In genomic region chr9:79610019-79610760, GRCh38 we compare ENCODE assay signal across 12 cellular contexts. TPM values are rescaled to one million over a fixed set of nuclear protein-coding genes. Genes with fewer than 3 reads are reported as not detected.
DNase-seq lines count a peak whose midpoint lies in the region; ATAC-seq and TF ChIP-seq lines count a peak whose summit lies in the region.
"Had no signal": no experiment of that assay in that cellular context is flagged by ENCODE, and none has a peak within 500 bp of the region (broad histone marks: within the 10 kb centered on the region; RNA-seq: fewer than 3 reads in every experiment).

No MANE protein-coding gene starts in this region.

- H3K27ac ChIP-seq in HUES64 (ENCODE audit: low read depth, low read length), result peak overlapping the region; percentile 57
- peak overlapping the region; percentile 59 for H3K27ac ChIP-seq in mesodermal cell (ENCODE audit: low read depth, low read length, severe bottlenecking)
- H3K27ac ChIP-seq in CD4-positive, alpha-beta T cell (ENCODE audit: low read depth, low read length), result no peak overlapping the region

- H3K4me1 ChIP-seq in HUES64 (ENCODE audit: insufficient read depth, low read length) (peaks cover 57% of the 10 kb centered on the region), mesodermal cell (ENCODE audit: control insufficient read depth, insufficient read depth, low read length, poor library complexity, severe bottlenecking) (peaks cover 20% of the 10 kb centered on the region)

- intact Hi-C loops in CD4-positive, alpha-beta T cell (cut with DNase I, micrococcal nuclease), result no loop called here

- H3K27me3 ChIP-seq in HUES64 (ENCODE audit: insufficient read depth, low read length), result no peaks in the 10 kb centered on the region
- H3K27me3 ChIP-seq in CD4-positive, alpha-beta T cell (ENCODE audit: control insufficient read depth, insufficient read depth, low read length), result no peaks in the 10 kb centered on the region

- no peak for TF ChIP-seq CTCF in CD4-positive, alpha-beta T cell (IDR thresholded peaks at IDR 0.05)

- H3K4me3 ChIP-seq in HUES64 (ENCODE audit: low read length), result no peak overlapping the region; the same call in 1 of the 2 replicates
- no peak overlapping the region for H3K4me3 ChIP-seq in mesodermal cell (ENCODE audit: extremely low read depth, insufficient read depth, low read length, poor library complexity, severe bottlenecking)

- 81% methylated on average over 6 of the region's 7 CpGs for WGBS in HUES64
- WGBS in mesodermal cell (ENCODE audit: insufficient coverage in 2 of 2), 2 experiments, result 77 to 83% methylated on average over 1 to 3 of the region's 7 CpGs

- H3K4me3 Mint-ChIP-seq in activated CD8-positive, alpha-beta memory T cell treated with anti-CD3 and anti-CD28 coated beads, Interleukin-2, amount 10 ng/mL, durations not matched to agents 7 days and 5 days, result no peak overlapping the region
- no peak overlapping the region for H3K4me3 Mint-ChIP-seq in CD4-positive, alpha-beta T cell
- H3K4me3 Mint-ChIP-seq: activated CD4-positive, alpha-beta T cell treated with anti-CD3 and anti-CD28 coated beads, Interleukin-2, amount 10 ng/mL, durations not matched to agents 24 days and 14 days had no signal

- POLR2A ChIA-PET in CD4-positive, alpha-beta T cell (lab: Charles Lee), result no interaction called here

- CTCF ChIA-PET in activated CD8-positive, alpha-beta memory T cell treated with anti-CD3 and anti-CD28 coated beads, Interleukin-2, amount 10 ng/mL, durations not matched to agents 7 days and 5 days (lab: Charles Lee), result no interaction called here
- CTCF ChIA-PET in CD4-positive, alpha-beta T cell (lab: Charles Lee), result no interaction called here

- peaks cover 14% of the 10 kb centered on the region; the same call in 1 of the 2 replicates for H3K36me3 ChIP-seq in HUES64 (ENCODE audit: insufficient read depth, low read length)
- H3K36me3 ChIP-seq in mesodermal cell (ENCODE audit: control insufficient read depth, insufficient read depth, low read length), result peaks cover 15% of the 10 kb centered on the region

- no peaks in the 10 kb centered on the region for H3K27me3 Mint-ChIP-seq in activated CD8-positive, alpha-beta memory T cell treated with anti-CD3 and anti-CD28 coated beads, Interleukin-2, amount 10 ng/mL, durations not matched to agents 7 days and 5 days
- H3K27me3 Mint-ChIP-seq in CD4-positive, alpha-beta T cell, result no peaks in the 10 kb centered on the region
- H3K27me3 Mint-ChIP-seq: activated CD4-positive, alpha-beta T cell treated with anti-CD3 and anti-CD28 coated beads, Interleukin-2, amount 10 ng/mL, durations not matched to agents 24 days and 14 days had no signal

- H3K9ac ChIP-seq in HUES64 (ENCODE audit: low read depth, low read length), result peak overlapping the region; percentile 24; the same call in 1 of the 2 replicates

- peaks cover 13% of the 10 kb centered on the region for H3K4me1 Mint-ChIP-seq in activated CD8-positive, alpha-beta memory T cell treated with anti-CD3 and anti-CD28 coated beads, Interleukin-2, amount 10 ng/mL, durations not matched to agents 7 days and 5 days
- H3K4me1 Mint-ChIP-seq in CD4-positive, alpha-beta T cell (ENCODE audit: low read depth), result peaks cover 75% of the 10 kb centered on the region

- ATAC-seq in activated CD8-positive, alpha-beta memory T cell treated with anti-CD3 and anti-CD28 coated beads, Interleukin-2, amount 10 ng/mL, durations not matched to agents 7 days and 5 days, result no peak
- no peak for ATAC-seq in CD4-positive, alpha-beta T cell (ENCODE audit: poor library complexity)
- no peak for ATAC-seq in HG03469 (IDR thresholded peaks at IDR 0.05; ENCODE audit: unreplicated experiment)

- H3K36me3 Mint-ChIP-seq in activated CD8-positive, alpha-beta memory T cell treated with anti-CD3 and anti-CD28 coated beads, Interleukin-2, amount 10 ng/mL, durations not matched to agents 7 days and 5 days, result peaks cover 31% of the 10 kb centered on the region
- H3K36me3 Mint-ChIP-seq in CD4-positive, alpha-beta T cell (ENCODE audit: low read depth), result peaks cover 18% of the 10 kb centered on the region

- peaks cover 3% of the 10 kb centered on the region for H3K9me3 Mint-ChIP-seq in activated CD8-positive, alpha-beta memory T cell treated with anti-CD3 and anti-CD28 coated beads, Interleukin-2, amount 10 ng/mL, durations not matched to agents 7 days and 5 days (ENCODE audit: low read depth)
- no peaks in the 10 kb centered on the region for H3K9me3 Mint-ChIP-seq in CD4-positive, alpha-beta T cell

- H3K27ac Mint-ChIP-seq in activated CD8-positive, alpha-beta memory T cell treated with anti-CD3 and anti-CD28 coated beads, Interleukin-2, amount 10 ng/mL, durations not matched to agents 7 days and 5 days, result no peak overlapping the region
- H3K27ac Mint-ChIP-seq in CD4-positive, alpha-beta T cell, result no peak overlapping the region
- H3K27ac Mint-ChIP-seq: activated CD4-positive, alpha-beta T cell treated with anti-CD3 and anti-CD28 coated beads, Interleukin-2, amount 10 ng/mL, durations not matched to agents 24 days and 14 days had no signal

- peaks cover 5% of the 10 kb centered on the region; the same call in 1 of the 2 replicates for H3K9me3 ChIP-seq in HUES64 (ENCODE audit: insufficient read depth, low read depth, low read length)
- H3K9me3 ChIP-seq in mesodermal cell (ENCODE audit: control insufficient read depth, low read length), result no peaks in the 10 kb centered on the region
- H3K9me3 ChIP-seq in CD4-positive, alpha-beta T cell (ENCODE audit: control insufficient read depth, low read length), result no peaks in the 10 kb centered on the region

- DNase-seq in Ammon's horn (ENCODE audit: low spot score), result peak; percentile 35
- DNase-seq in astrocyte of the hippocampus (ENCODE audit: low read depth, low spot score), result peak; percentile 71
- no peak for DNase-seq in SKM-1 treated with dmso at 0.1 percent for 144 hours (lab: John Stamatoyannopoulos, UW; ENCODE audit: unreplicated experiment)
- DNase-seq in activated CD8-positive, alpha-beta memory T cell treated with anti-CD3 and anti-CD28 coated beads, Interleukin-2, amount 10 ng/mL, durations not matched to agents 7 days and 5 days, result no peak
- DNase-seq in CD4-positive, alpha-beta T cell, result no peak
- DNase-seq: activated CD4-positive, alpha-beta T cell treated with anti-CD3 and anti-CD28 coated beads, Interleukin-2, amount 10 ng/mL, durations not matched to agents 24 days and 14 days; effector CD8-positive, alpha-beta T cell; SHP77 treated with DMSO at 0.1 percent for 48 hours; stimulated activated naive CD4-positive, alpha-beta T cell had no signal

RNA-seq across cellular contexts. Expression of gene TLE4, which starts 38.4 kb away (rescaled TPM):
- 29.7 TPM for polyA plus RNA-seq in HUES64 (2013, experiment 1 of 2)
- polyA plus RNA-seq in HUES64 (2013, experiment 2 of 2), result 51.9 TPM
- polyA plus RNA-seq in mesodermal cell (2013, experiment 1 of 2), result 52.9 TPM
- 64.3 TPM for polyA plus RNA-seq in mesodermal cell (2013, experiment 2 of 2)
- 10 to 100 TPM; 41.2 to 45.8 TPM for total RNA-seq in activated CD8-positive, alpha-beta memory T cell treated with anti-CD3 and anti-CD28 coated beads, Interleukin-2, amount 10 ng/mL, durations not matched to agents 7 days and 5 days
- total RNA-seq in CD4-positive, alpha-beta T cell, result 100 to 1,000 TPM; 125 to 136 TPM

Comparison
In these comparisons a context has a peak if more than half of its experiments do, and no peak if none do; other contexts are left out.
1. DNase-seq: peak in Ammon's horn (single experiment) and astrocyte of the hippocampus (single experiment); none in SKM-1 treated with dmso at 0.1 percent for 144 hours (single experiment), activated CD8-positive, alpha-beta memory T cell treated with anti-CD3 and anti-CD28 coated beads, Interleukin-2, amount 10 ng/mL, durations not matched to agents 7 days and 5 days (single experiment) and CD4-positive, alpha-beta T cell (0 of 10).